In the genomic region with DNA sequence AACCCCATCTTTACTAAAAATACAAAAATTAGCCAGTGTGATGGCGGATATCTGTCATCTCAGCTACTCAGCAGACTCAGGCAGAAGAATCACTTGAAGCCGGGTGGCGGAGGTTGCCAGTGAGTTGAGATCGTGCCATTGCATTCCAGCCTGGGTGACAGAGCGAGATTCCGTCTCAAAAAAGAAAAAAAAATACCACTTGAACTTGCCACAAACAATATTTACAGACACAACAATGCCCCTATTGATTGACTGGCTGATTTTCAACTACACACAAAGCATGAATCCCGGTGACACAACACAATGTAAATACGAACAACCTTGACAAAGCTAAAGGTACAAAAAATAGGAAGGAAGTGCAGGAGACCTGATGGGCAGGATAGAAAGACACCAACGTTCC, we compare ENCODE assay signal across 32 cellular contexts. TPM values are rescaled to one million over a fixed set of nuclear protein-coding genes. Genes with fewer than 3 reads are reported as not detected.
A peak's percentile ranks its signal among the peaks of the same experiment; 100 is the strongest.
DNase-seq lines count a peak whose midpoint lies in the region; ATAC-seq, FAIRE-seq and TF ChIP-seq lines count a peak whose summit lies in the region.
"Had no signal": no experiment of that assay in that cellular context is flagged by ENCODE, and none has a peak within 500 bp of the region (broad histone marks: within the 10 kb centered on the region; RNA-seq: fewer than 3 reads in every experiment).

No MANE protein-coding gene starts in this region.

- no peaks in the 10 kb centered on the region for H3K9me3 Mint-ChIP-seq in stimulated activated effector memory CD8-positive, alpha-beta T cell treated with anti-CD3 and anti-CD28 coated beads, Interleukin-12 subunit alpha, Interleukin-12 subunit beta, amount 100 ng/mL, for 72 hours
- no peaks in the 10 kb centered on the region for H3K9me3 Mint-ChIP-seq in activated T-cell treated with anti-CD3 and anti-CD28 coated beads, Interleukin-2, amount 50 U/mL, for 72 hours
- H3K9me3 Mint-ChIP-seq: activated T-cell treated with anti-CD3 and anti-CD28 coated beads, Interleukin-2, amount 50 U/mL, for 4 hours; effector memory CD8-positive, alpha-beta T cell; stimulated activated naive CD8-positive, alpha-beta T cell treated with anti-CD3 and anti-CD28 coated beads, Interleukin-15, Interleukin-2, amounts not matched to agents 100 ng/mL and 50 ng/mL, for 24 hours; T-helper 1 cell treated with Interleukin-12 subunit alpha and Interleukin-12 subunit beta and Interleukin-4 antibody, amounts not matched to agents 30 μg/mL and 1 μg/mL, for 36 hours had no signal

- H3K9me3 ChIP-seq in A549 (no peaks in the 10 kb centered on the region), PC-3 (ENCODE audit: low read length) (no peaks in the 10 kb centered on the region), pancreas (no peaks in the 10 kb centered on the region)
- H3K9me3 ChIP-seq: breast epithelium, gastroesophageal sphincter, right atrium auricular region, tibial artery had no signal

- H3K9me2 ChIP-seq in PC-3 (replicated peaks; ENCODE audit: low read length) = no peaks in the 10 kb centered on the region

- H3K27me3 Mint-ChIP-seq in activated T-cell treated with anti-CD3 and anti-CD28 coated beads, Interleukin-2, amount 50 U/mL, for 72 hours (ENCODE audit: low read depth) = no peaks in the 10 kb centered on the region
- H3K27me3 Mint-ChIP-seq: stimulated activated naive CD8-positive, alpha-beta T cell treated with anti-CD3 and anti-CD28 coated beads, Interleukin-15, Interleukin-2, amounts not matched to agents 100 ng/mL and 50 ng/mL, for 24 hours had no signal

- TF ChIP-seq CTCF in A549 (IDR thresholded peaks at IDR 0.05) (no peak), PC-3 (conservative IDR thresholded peaks at IDR 0.05; ENCODE audit: low read depth, low read length) (no peak), pancreas (IDR thresholded peaks at IDR 0.05) (no peak)

- TF ChIP-seq RAD21 in A549 (conservative IDR thresholded peaks at IDR 0.05 in 1 of 2, IDR thresholded peaks at IDR 0.05 in 1 of 2) = no peak

- H3F3A ChIP-seq in PC-3 (ENCODE audit: low read length, unreplicated experiment) = no peaks in the 10 kb centered on the region

- H2AFZ ChIP-seq in PC-3 (ENCODE audit: low read length) = no peak overlapping the region

- TF ChIP-seq EP300 in A549 (IDR thresholded peaks at IDR 0.05) = no peak

- no peak overlapping the region for H3K9ac ChIP-seq in PC-3 (ENCODE audit: low read length)

- ATAC-seq in A549 (no peak), PC-3 (peak; percentile 28; the same call in 1 of the 2 replicates), pancreas (peak; percentile 64 to 76 (median 68)), GM18868 (IDR thresholded peaks at IDR 0.05; ENCODE audit: unreplicated experiment) (no peak)
- ATAC-seq in stimulated activated effector memory CD8-positive, alpha-beta T cell treated with anti-CD3 and anti-CD28 coated beads, Interleukin-12 subunit alpha, Interleukin-12 subunit beta, amount 100 ng/mL, for 72 hours = no peak
- ATAC-seq in activated T-cell treated with anti-CD3 and anti-CD28 coated beads, Interleukin-2, amount 50 U/mL, for 72 hours (replicated peaks in 1 of 2) = no peak
- ATAC-seq: activated T-cell treated with anti-CD3 and anti-CD28 coated beads, Interleukin-2, amount 50 U/mL, for 4 hours; effector memory CD8-positive, alpha-beta T cell; gastroesophageal sphincter had no signal

- H3K27me3 ChIP-seq in PC-3 (ENCODE audit: low read length) (no peaks in the 10 kb centered on the region), pancreas (no peaks in the 10 kb centered on the region)
- H3K27me3 ChIP-seq: breast epithelium, gastroesophageal sphincter, right atrium auricular region, tibial artery had no signal

- H3K36me3 Mint-ChIP-seq in stimulated activated effector memory CD8-positive, alpha-beta T cell treated with anti-CD3 and anti-CD28 coated beads, Interleukin-12 subunit alpha, Interleukin-12 subunit beta, amount 100 ng/mL, for 72 hours = no peaks in the 10 kb centered on the region
- no peaks in the 10 kb centered on the region for H3K36me3 Mint-ChIP-seq in activated T-cell treated with anti-CD3 and anti-CD28 coated beads, Interleukin-2, amount 50 U/mL, for 72 hours (ENCODE audit: insufficient read depth in 2 of 2)

- H3K4me2 ChIP-seq in A549 = peak overlapping the region; percentile 30; the same call in 2 of the 3 replicates
- H3K4me2 ChIP-seq in PC-3 (ENCODE audit: low read length) = peak overlapping the region; percentile 25

- TF ChIP-seq POLR2A in A549 (IDR thresholded peaks at IDR 0.05; ENCODE audit: low read length) (no peak), erythroblast (IDR thresholded peaks at IDR 0.05; ENCODE audit: low read length) (no peak)

- peak in 1 of 2 experiments; percentile 55 for DNase-seq in A549 (ENCODE audit: low read depth in 1 of 2, low spot score in 1 of 2)
- DNase-seq in PC-3 = peak; percentile 77
- DNase-seq in epithelial cell of prostate (ENCODE audit: low read depth, low spot score) = no peak
- peak in 3 of 6 donors; percentile 19 to 42 (median 40) for DNase-seq in pancreas
- DNase-seq in stimulated activated effector memory CD8-positive, alpha-beta T cell treated with anti-CD3 and anti-CD28 coated beads, Interleukin-12 subunit alpha, Interleukin-12 subunit beta, amount 100 ng/mL, for 72 hours (ENCODE audit: low spot score in 2 of 2) = no peak
- DNase-seq in activated T-cell treated with anti-CD3 and anti-CD28 coated beads, Interleukin-2, amount 50 U/mL, for 72 hours = no peak
- DNase-seq in erythroblast (lab: John Stamatoyannopoulos, UW) = no peak
- DNase-seq: activated CD4-positive, alpha-beta T cell treated with anti-CD3 and anti-CD28 coated beads for 4 hours; activated naive CD4-positive, alpha-beta T cell; activated T-cell treated with anti-CD3 and anti-CD28 coated beads, Interleukin-2, amount 50 U/mL, for 4 hours; DMS79; effector memory CD8-positive, alpha-beta T cell; islet precursor cell; mammary epithelial cell; NCI-H1048; NCI-H187 treated with DMSO at 0.1 percent for 48 hours; NCI-H226; nucleus accumbens; stimulated activated CD4-positive, alpha-beta T cell treated with anti-CD3 and anti-CD28 coated beads, Interleukin-12 subunit alpha, Interleukin-12 subunit beta, amount 100 ng/mL, for 4 hours; stimulated activated CD4-positive, alpha-beta T cell treated with anti-CD3 and anti-CD28 coated beads, Interleukin-4, amount 100 ng/mL, for 4 hours; tibial artery had no signal

- no peak overlapping the region for H3K4me3 Mint-ChIP-seq in stimulated activated effector memory CD8-positive, alpha-beta T cell treated with anti-CD3 and anti-CD28 coated beads, Interleukin-12 subunit alpha, Interleukin-12 subunit beta, amount 100 ng/mL, for 72 hours
- H3K4me3 Mint-ChIP-seq in activated T-cell treated with anti-CD3 and anti-CD28 coated beads, Interleukin-2, amount 50 U/mL, for 72 hours = no peak overlapping the region
- H3K4me3 Mint-ChIP-seq: activated T-cell treated with anti-CD3 and anti-CD28 coated beads, Interleukin-2, amount 50 U/mL, for 4 hours; B cell; effector memory CD8-positive, alpha-beta T cell; stimulated activated naive CD8-positive, alpha-beta T cell treated with anti-CD3 and anti-CD28 coated beads, Interleukin-15, Interleukin-2, amounts not matched to agents 100 ng/mL and 50 ng/mL, for 24 hours; T-helper 1 cell treated with Interleukin-12 subunit alpha and Interleukin-12 subunit beta and Interleukin-4 antibody, amounts not matched to agents 30 μg/mL and 1 μg/mL, for 36 hours had no signal

- no peaks in the 10 kb centered on the region for H3K36me3 ChIP-seq in PC-3 (ENCODE audit: low read depth, low read length)
- no peaks in the 10 kb centered on the region for H3K36me3 ChIP-seq in pancreas
- H3K36me3 ChIP-seq: breast epithelium, gastroesophageal sphincter, right atrium auricular region, tibial artery had no signal

- H3K4me3 ChIP-seq in A549 = no peak overlapping the region
- no peak overlapping the region for H3K4me3 ChIP-seq in PC-3 (ENCODE audit: low read length)
- H3K4me3 ChIP-seq in pancreas = no peak overlapping the region
- H3K4me3 ChIP-seq: breast epithelium, coronary artery, gastroesophageal sphincter, right atrium auricular region, tibial artery had no signal

- no peak overlapping the region for H3K27ac Mint-ChIP-seq in stimulated activated effector memory CD8-positive, alpha-beta T cell treated with anti-CD3 and anti-CD28 coated beads, Interleukin-12 subunit alpha, Interleukin-12 subunit beta, amount 100 ng/mL, for 72 hours
- no peak overlapping the region for H3K27ac Mint-ChIP-seq in activated T-cell treated with anti-CD3 and anti-CD28 coated beads, Interleukin-2, amount 50 U/mL, for 72 hours
- H3K27ac Mint-ChIP-seq: B cell; effector memory CD8-positive, alpha-beta T cell; stimulated activated naive CD8-positive, alpha-beta T cell treated with anti-CD3 and anti-CD28 coated beads, Interleukin-15, Interleukin-2, amounts not matched to agents 100 ng/mL and 50 ng/mL, for 24 hours; T-helper 1 cell treated with Interleukin-12 subunit alpha and Interleukin-12 subunit beta and Interleukin-4 antibody, amounts not matched to agents 30 μg/mL and 1 μg/mL, for 36 hours had no signal

- H3K27ac ChIP-seq in A549 (peak overlapping the region in 1 of 2 experiments; percentile 69; a peak in 3 of 6 replicates), PC-3 (ENCODE audit: low read length) (peak overlapping the region; percentile 30; the same call in 1 of the 2 replicates), epithelial cell of prostate (peak overlapping the region; percentile 15), pancreas (peak overlapping the region in 2 of 4 donors; percentile 58 to 67)
- H3K27ac ChIP-seq: breast epithelium, coronary artery, right atrium auricular region, tibial artery had no signal

- H3K4me1 Mint-ChIP-seq in stimulated activated effector memory CD8-positive, alpha-beta T cell treated with anti-CD3 and anti-CD28 coated beads, Interleukin-12 subunit alpha, Interleukin-12 subunit beta, amount 100 ng/mL, for 72 hours = no peaks in the 10 kb centered on the region
- H3K4me1 Mint-ChIP-seq in activated T-cell treated with anti-CD3 and anti-CD28 coated beads, Interleukin-2, amount 50 U/mL, for 72 hours (ENCODE audit: low read depth) = no peaks in the 10 kb centered on the region
- H3K4me1 Mint-ChIP-seq: B cell had no signal

- no TSS peak for BruUV-seq in PC-3 (replicated peaks; lab: Mats Ljungman, UMichigan)

- peaks cover 3% of the 10 kb centered on the region; the same call in 1 of the 2 replicates for H4K20me1 ChIP-seq in PC-3 (ENCODE audit: low read length)

- CTCF ChIA-PET in A549 (lab: Yijun Ruan, JAX) = interaction anchor here (1.4 to 7.6 kb wide), 4 partner anchors 7 to 51 kb away, joined by 3 to 52 read pairs (median 10); a partner anchor contains a TSS
- CTCF ChIA-PET in PC-3 (lab: Charles Lee) = interaction anchor here (0.6 kb wide), 1 partner anchor 51 kb away, joined by 3 read pairs; no protein-coding TSS in a partner anchor

- 46% methylated on average over 9 of the region's 9 CpGs for WGBS in A549 (ENCODE audit: missing lambda C conversion rate)
- 21 to 26% methylated on average over 9 of the region's 9 CpGs for WGBS in pancreas, 2 donors

- H3K4me1 ChIP-seq in A549 (peaks cover 69% of the 10 kb centered on the region), PC-3 (ENCODE audit: insufficient read depth, low read length) (peaks cover 47% of the 10 kb centered on the region), pancreas (peaks cover 14 to 29% (median 24%) of the 10 kb centered on the region in 3 donors)

- FAIRE-seq in A549 (lab: Jason Lieb, UNC) (peak; percentile 89), pancreas (lab: Jason Lieb, UNC) (no peak)
- FAIRE-seq: A204.1, GM18507, H54 had no signal

- H3K79me2 ChIP-seq in PC-3 (ENCODE audit: low read length) = no peaks in the 10 kb centered on the region

- intact Hi-C loops in PC-3 (cut with micrococcal nuclease) (no loop called here), pancreas (cut with DNase I) (no loop called here)

- POLR2A ChIA-PET in A549 (lab: Yijun Ruan, JAX) (interaction anchor here (0.8 kb wide), 1 partner anchor 21 kb away, joined by 3 read pairs; no protein-coding TSS in a partner anchor), PC-3 (lab: Charles Lee; ENCODE audit: unreplicated experiment) (no interaction called here)

RNA-seq across cellular contexts. Expression of a gene that starts 49.3 kb away (rescaled TPM):
- polyA plus RNA-seq in A549 (2011; rRNA removed) = 22.2 and 24.6 TPM in 2 replicates
- polyA plus RNA-seq in A549 (2012; cell fraction: cytosol; rRNA removed) = 37.0 and 51.9 TPM in 2 replicates
- polyA plus RNA-seq in A549 (2012; cell fraction: nucleus; rRNA removed) = 48.5 and 62.7 TPM in 2 replicates
- 31.1 to 37.2 TPM (median 32.3 TPM) in 3 replicates for polyA plus RNA-seq in A549 (2017; fragmentation: RNase III; extraction: RNeasy Plus Mini Kit Qiagen cat#74134 plus additional on column Dnase treatment)
- 51.8 and 54.6 TPM in 2 replicates for polyA minus RNA-seq in A549 (2011; rRNA and poly(A)+ RNA removed)
- total RNA-seq in PC-3 (2014; rRNA removed) = 20.8 and 25.6 TPM in 2 replicates
- 10 to 100 TPM; 25.2 to 35.0 (median 30.7) TPM for total RNA-seq in pancreas
- 10 to 100 TPM; 17.4 to 20.9 TPM for polyA plus RNA-seq in pancreas
- 1 to 10 TPM; 1.2 to 1.7 TPM for total RNA-seq in activated T-cell treated with anti-CD3 and anti-CD28 coated beads, Interleukin-2, amount 50 U/mL, for 72 hours

Comparison
In these comparisons a context has a peak if more than half of its experiments do, and no peak if none do; other contexts are left out.
1. ATAC-seq: peak in PC-3 (single experiment) and pancreas (4 of 4); none in A549 (0 of 2), stimulated activated effector memory CD8-positive, alpha-beta T cell treated with anti-CD3 and anti-CD28 coated beads, Interleukin-12 subunit alpha, Interleukin-12 subunit beta, amount 100 ng/mL, for 72 hours (single experiment), GM18868 (single experiment) and activated T-cell treated with anti-CD3 and anti-CD28 coated beads, Interleukin-2, amount 50 U/mL, for 72 hours (0 of 2).